ENCODE assay signal across 1 cellular context in the genomic region with DNA sequence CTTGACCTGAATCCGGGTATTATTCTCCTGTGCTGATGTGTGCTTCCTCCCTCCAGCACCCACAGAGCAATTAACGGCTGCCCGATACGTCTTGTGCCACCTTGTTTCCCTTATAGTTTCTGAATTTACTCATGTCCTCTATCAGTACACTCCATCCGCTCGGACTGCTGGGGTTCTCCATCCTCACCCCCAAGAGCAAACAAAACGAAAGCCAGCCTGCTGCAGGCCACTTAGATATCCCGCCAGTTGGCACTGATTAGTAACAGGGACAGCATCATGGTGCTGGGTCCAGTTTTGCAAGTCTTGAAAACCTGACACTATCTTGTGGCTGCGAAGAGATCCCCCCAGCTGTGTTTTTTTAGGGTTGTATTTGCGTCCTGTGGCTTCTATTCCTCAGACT.
TF ChIP-seq lines count a peak whose summit lies in the region.

No MANE protein-coding gene starts in this region.

TF ChIP-seq in H1, 55 proteins besides CTCF, POLR2A, EP300 and RAD21:
- TF ChIP-seq ATF3 (IDR thresholded peaks at IDR 0.05; ENCODE audit: insufficient read depth, low read depth, low read length) (no peak), TBP (IDR thresholded peaks at IDR 0.05; ENCODE audit: low read depth, low read length) (no peak), SIN3A (conservative IDR thresholded peaks at IDR 0.05 in 1 of 2, IDR thresholded peaks at IDR 0.05 in 1 of 2; ENCODE audit: low read depth in 1 of 2, low read length in 2 of 2) (no peak), RFX5 (IDR thresholded peaks at IDR 0.05; ENCODE audit: borderline replicate concordance, low read depth, low read length) (no peak), TAF1 (IDR thresholded peaks at IDR 0.05; ENCODE audit: low read depth, low read length) (no peak), JUN (IDR thresholded peaks at IDR 0.05; ENCODE audit: low read depth, low read length) (no peak), POLR2AphosphoS5 (IDR thresholded peaks at IDR 0.05; ENCODE audit: low read depth, low read length) (no peak), EZH2 (IDR thresholded peaks at IDR 0.05; ENCODE audit: low read depth, low read length, severe bottlenecking) (no peak), CTBP2 (IDR thresholded peaks at IDR 0.05; ENCODE audit: borderline replicate concordance, insufficient read depth, insufficient read length, low read length) (no peak), CBX5 (IDR thresholded peaks at IDR 0.05; ENCODE audit: low read depth, low read length) (no peak), SUZ12 (IDR thresholded peaks at IDR 0.05; ENCODE audit: low read length) (no peak), MAFK (IDR thresholded peaks at IDR 0.05; ENCODE audit: low read depth, low read length) (no peak), KDM4A (IDR thresholded peaks at IDR 0.05; ENCODE audit: low read depth, low read length, severe bottlenecking) (no peak), SIX5 (IDR thresholded peaks at IDR 0.05; ENCODE audit: low read depth, low read length) (no peak), CREB1 (IDR thresholded peaks at IDR 0.05) (no peak)
- TF ChIP-seq, protein P1, sequence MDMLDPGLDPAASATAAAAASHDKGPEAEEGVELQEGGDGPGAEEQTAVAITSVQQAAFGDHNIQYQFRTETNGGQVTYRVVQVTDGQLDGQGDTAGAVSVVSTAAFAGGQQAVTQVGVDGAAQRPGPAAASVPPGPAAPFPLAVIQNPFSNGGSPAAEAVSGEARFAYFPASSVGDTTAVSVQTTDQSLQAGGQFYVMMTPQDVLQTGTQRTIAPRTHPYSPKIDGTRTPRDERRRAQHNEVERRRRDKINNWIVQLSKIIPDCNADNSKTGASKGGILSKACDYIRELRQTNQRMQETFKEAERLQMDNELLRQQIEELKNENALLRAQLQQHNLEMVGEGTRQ (IDR thresholded peaks at IDR 0.05; ENCODE audit: low read length) = no peak
